ENCODE assay signal across 10 cellular contexts in the genomic region with DNA sequence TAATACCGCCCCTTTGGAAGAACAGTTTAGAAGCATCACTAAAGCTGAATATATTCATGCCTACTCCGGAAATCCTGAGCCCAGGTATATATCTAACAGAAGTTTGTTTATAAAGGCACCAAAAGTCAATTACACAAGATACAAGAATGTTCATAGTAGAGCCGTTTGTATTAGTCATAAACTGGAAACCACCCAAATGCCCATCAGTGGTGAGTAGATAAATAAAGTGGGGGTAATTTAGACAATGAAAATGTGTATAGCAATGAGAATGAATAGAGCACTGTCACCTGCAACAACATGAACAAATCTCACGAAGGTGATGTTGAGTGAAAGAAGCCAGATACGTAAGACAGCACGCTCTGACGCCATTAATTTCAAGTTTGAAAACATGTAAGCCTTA.
DNase-seq lines count a peak whose midpoint lies in the region; ATAC-seq, FAIRE-seq and TF ChIP-seq lines count a peak whose summit lies in the region.
"Had no signal": no experiment of that assay in that cellular context is flagged by ENCODE, and none has a peak within 500 bp of the region (broad histone marks: within the 10 kb centered on the region; RNA-seq: fewer than 3 reads in every experiment).

No MANE protein-coding gene starts in this region.

- CTCF ChIA-PET in endothelial cell of umbilical vein (lab: Charles Lee), result interaction anchor here (1.0 to 2.6 kb wide), 4 partner anchors 11 to 173 kb away, joined by 3 to 18 read pairs (median 4); no protein-coding TSS in a partner anchor

- H3K27ac Mint-ChIP-seq in HFFc6, result no peak overlapping the region

- H3K4me2 ChIP-seq in endothelial cell of umbilical vein (ENCODE audit: insufficient read depth, low read length) (peak overlapping the region; percentile 32), osteoblast (ENCODE audit: insufficient read depth, low read length) (no peak overlapping the region)

- H3K4me3 ChIP-seq in SK-N-MC, result no peak overlapping the region
- no peak overlapping the region for H3K4me3 ChIP-seq in endothelial cell of umbilical vein (replicated peaks in 1 of 3; ENCODE audit: insufficient read depth in 1 of 3, low read depth in 1 of 3, low read length in 3 of 3)
- H3K4me3 ChIP-seq in osteoblast (ENCODE audit: insufficient read depth, low read length), result no peak overlapping the region
- H3K4me3 ChIP-seq: cardiac muscle cell had no signal

- ATAC-seq in HG03439 (IDR thresholded peaks at IDR 0.05; ENCODE audit: unreplicated experiment), result no peak

- peak; percentile 95 for FAIRE-seq in endothelial cell of umbilical vein (lab: Jason Lieb, UNC)

- H2AFZ ChIP-seq in endothelial cell of umbilical vein (ENCODE audit: low read depth, low read length) (no peak overlapping the region), osteoblast (ENCODE audit: low read length) (no peak overlapping the region)

- H3K4me1 Mint-ChIP-seq in HFFc6 (ENCODE audit: low read depth), result peaks cover 28% of the 10 kb centered on the region
- H3K4me1 Mint-ChIP-seq: CD8-positive, alpha-beta memory T cell had no signal

- 0 out of 2 replicates have a peak overlapping the region, but pooled peaks have one; percentile 34 for H3K27ac ChIP-seq in SK-N-MC
- H3K27ac ChIP-seq in endothelial cell of umbilical vein (ENCODE audit: insufficient read depth, low read depth, low read length), result peak overlapping the region; percentile 47
- no peak overlapping the region for H3K27ac ChIP-seq in osteoblast (ENCODE audit: low read depth, low read length)
- H3K27ac ChIP-seq: cardiac muscle cell had no signal

- H3K36me3 ChIP-seq in SK-N-MC (ENCODE audit: insufficient read depth, low read length), result no peaks in the 10 kb centered on the region
- no peaks in the 10 kb centered on the region for H3K36me3 ChIP-seq in endothelial cell of umbilical vein (ENCODE audit: control insufficient read depth in 2 of 2, extremely low read depth in 1 of 2, insufficient read depth in 2 of 2, low read length in 2 of 2)
- no peaks in the 10 kb centered on the region for H3K36me3 ChIP-seq in osteoblast (ENCODE audit: insufficient read depth, low read length)
- H3K36me3 ChIP-seq: cardiac muscle cell had no signal

- dilution Hi-C loops in endothelial cell of umbilical vein (cut with MboI; ENCODE audit: extremely low pct_ligation_motif_present, low sequenced_read_pairs), result no loop called here

- H3K4me1 ChIP-seq in endothelial cell of umbilical vein (ENCODE audit: control insufficient read depth, extremely low read depth, insufficient read depth, low read length), result peaks cover 29% of the 10 kb centered on the region
- peaks cover 5% of the 10 kb centered on the region for H3K4me1 ChIP-seq in osteoblast (ENCODE audit: insufficient read depth, low read length)

- H3K79me2 ChIP-seq in endothelial cell of umbilical vein (ENCODE audit: control insufficient read depth, insufficient read depth, low read length) (no peaks in the 10 kb centered on the region), osteoblast (ENCODE audit: insufficient read depth, low read length) (no peaks in the 10 kb centered on the region)

- no peak overlapping the region for H3K4me3 Mint-ChIP-seq in HFFc6
- H3K4me3 Mint-ChIP-seq: CD8-positive, alpha-beta memory T cell had no signal

- no peak for TF ChIP-seq CTCF in HFFc6 (IDR thresholded peaks at IDR 0.05)
- TF ChIP-seq CTCF in endothelial cell of umbilical vein (IDR thresholded peaks at IDR 0.05; ENCODE audit: extremely low read depth in 1 of 2, insufficient read depth in 1 of 2, low read depth in 1 of 2, low read length in 2 of 2), result no peak
- no peak for TF ChIP-seq CTCF in osteoblast (IDR thresholded peaks at IDR 0.05; ENCODE audit: extremely low read depth, low read depth, low read length)

- H4K20me1 ChIP-seq in endothelial cell of umbilical vein (replicated peaks; ENCODE audit: control insufficient read depth, extremely low read depth, insufficient read depth, low read length) (no peaks in the 10 kb centered on the region), osteoblast (ENCODE audit: insufficient read depth, low read length) (no peaks in the 10 kb centered on the region)

- H3K9me3 ChIP-seq in SK-N-MC (ENCODE audit: low read depth, low read length), result no peaks in the 10 kb centered on the region
- no peaks in the 10 kb centered on the region for H3K9me3 ChIP-seq in endothelial cell of umbilical vein (replicated peaks; ENCODE audit: control insufficient read depth, insufficient read depth, low read length)
- no peaks in the 10 kb centered on the region for H3K9me3 ChIP-seq in osteoblast (ENCODE audit: low read depth, low read length)

- H3K27me3 ChIP-seq in endothelial cell of umbilical vein (ENCODE audit: control insufficient read depth in 2 of 2, insufficient read depth in 2 of 2, low read length in 2 of 2), result no peaks in the 10 kb centered on the region
- H3K27me3 ChIP-seq in osteoblast (ENCODE audit: insufficient read depth, low read length), result peaks cover 46% of the 10 kb centered on the region

- intact Hi-C loops in endothelial cell of umbilical vein (cut with micrococcal nuclease), result loop anchor here (1.0 kb wide), 2 partner anchors 11 to 62 kb away; no protein-coding TSS in a partner anchor

- no peaks in the 10 kb centered on the region for H3K9me3 Mint-ChIP-seq in HFFc6
- H3K9me3 Mint-ChIP-seq: CD8-positive, alpha-beta memory T cell had no signal

- POLR2A ChIA-PET in endothelial cell of umbilical vein (lab: Charles Lee), result interaction anchor here (0.9 kb wide), 1 partner anchor 63 kb away, joined by 3 read pairs; no protein-coding TSS in a partner anchor

- no peaks in the 10 kb centered on the region for H3K36me3 Mint-ChIP-seq in HFFc6 (ENCODE audit: low read depth)
- H3K36me3 Mint-ChIP-seq: CD8-positive, alpha-beta memory T cell had no signal

- DNase-seq in HFFc6, result peak; percentile 47
- DNase-seq in SK-N-MC (ENCODE audit: low read depth, low spot score), result no peak
- DNase-seq in endothelial cell of umbilical vein (ENCODE audit: low read depth, low spot score), result peak; percentile 77
- DNase-seq in osteoblast (ENCODE audit: insufficient read length, low spot score, missing footprints), result peak; percentile 58
- DNase-seq in cortex of kidney (lab: John Stamatoyannopoulos, UW), result no peak
- no peak for DNase-seq in SKM-1 (lab: John Stamatoyannopoulos, UW; ENCODE audit: unreplicated experiment)
- DNase-seq: CD8-positive, alpha-beta memory T cell; NCI-H1092 had no signal

- BruUV-seq in endothelial cell of umbilical vein (replicated peaks; lab: Mats Ljungman, UMichigan), result no TSS peak

- H3K9ac ChIP-seq in SK-N-MC (ENCODE audit: insufficient read length) (no peak overlapping the region), endothelial cell of umbilical vein (replicated peaks; ENCODE audit: extremely low read depth, insufficient read depth, low read length) (peak overlapping the region; percentile 6)

- TF ChIP-seq POLR2A in endothelial cell of umbilical vein (IDR thresholded peaks at IDR 0.05; ENCODE audit: low read depth, low read length), result no peak

- H3K9me1 ChIP-seq in endothelial cell of umbilical vein (replicated peaks; ENCODE audit: control insufficient read depth, extremely low read depth, insufficient read depth, low read length), result no peaks in the 10 kb centered on the region

- H3K27me3 Mint-ChIP-seq in HFFc6 (ENCODE audit: insufficient read depth), result peaks cover 49% of the 10 kb centered on the region

TF ChIP-seq in endothelial cell of umbilical vein, 7 proteins besides CTCF, POLR2A, EP300 and RAD21:
- peak; percentile 34 for TF ChIP-seq POLR2AphosphoS5 (IDR thresholded peaks at IDR 0.05; ENCODE audit: insufficient read depth, low read depth, low read length)
- TF ChIP-seq MYC (IDR thresholded peaks at IDR 0.05; ENCODE audit: low read depth, low read length), result no peak
- TF ChIP-seq GATA2 (IDR thresholded peaks at IDR 0.05; ENCODE audit: insufficient read depth, insufficient read length, low read depth, low read length), result peak; percentile 39
- TF ChIP-seq EZH2 (IDR thresholded peaks at IDR 0.05; ENCODE audit: borderline replicate concordance, low read depth, low read length, severe bottlenecking), result no peak
- TF ChIP-seq FOS (IDR thresholded peaks at IDR 0.05; ENCODE audit: borderline replicate concordance, insufficient read depth, low read length), result peak; percentile 76
- peak; percentile 71 for TF ChIP-seq JUN (IDR thresholded peaks at IDR 0.05; ENCODE audit: borderline replicate concordance, insufficient read depth, insufficient read length, low read depth)
- TF ChIP-seq, protein P1, sequence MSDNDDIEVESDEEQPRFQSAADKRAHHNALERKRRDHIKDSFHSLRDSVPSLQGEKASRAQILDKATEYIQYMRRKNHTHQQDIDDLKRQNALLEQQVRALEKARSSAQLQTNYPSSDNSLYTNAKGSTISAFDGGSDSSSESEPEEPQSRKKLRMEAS (IDR thresholded peaks at IDR 0.05; ENCODE audit: insufficient read depth, insufficient read length), result no peak

Comparison
In these comparisons a context has a peak if more than half of its experiments do, and no peak if none do; other contexts are left out.
1. DNase-seq: peak in HFFc6 (single experiment), endothelial cell of umbilical vein (single experiment) and osteoblast (single experiment); none in SK-N-MC (single experiment), cortex of kidney (single experiment) and SKM-1 (single experiment).